In genomic region chr2:144414324-144414845, GRCh38 we compare ENCODE assay signal across 8 cellular contexts.
DNase-seq lines count a peak whose midpoint lies in the region; ATAC-seq, FAIRE-seq and TF ChIP-seq lines count a peak whose summit lies in the region.

No MANE protein-coding gene starts in this region.

- H3K27me3 Mint-ChIP-seq in CD8-positive, alpha-beta T cell (ENCODE audit: low read depth): no peaks in the 10 kb centered on the region

- peaks cover 2% of the 10 kb centered on the region for H3K4me1 Mint-ChIP-seq in CD8-positive, alpha-beta T cell (ENCODE audit: low read depth)

- ATAC-seq in GM19023 (IDR thresholded peaks at IDR 0.05; ENCODE audit: unreplicated experiment): peak; percentile 91
- ATAC-seq in gastrocnemius medialis: peak; percentile 86 to 88
- ATAC-seq in CD8-positive, alpha-beta T cell: no peak

- H3K4me3 ChIP-seq in AG04449 (ENCODE audit: low read depth, low read length) (no peak overlapping the region), choroid plexus epithelial cell (ENCODE audit: low read depth, low read length) (no peak overlapping the region), gastrocnemius medialis (no peak overlapping the region)
- no peak overlapping the region for H3K4me3 ChIP-seq in CD8-positive, alpha-beta T cell (ENCODE audit: low read depth, low read length)

- FAIRE-seq in GM19239 (lab: Jason Lieb, UNC): no peak

- TF ChIP-seq CTCF in AG04449 (IDR thresholded peaks at IDR 0.05; ENCODE audit: insufficient read depth, low read length, missing control alignments) (no peak), choroid plexus epithelial cell (conservative IDR thresholded peaks at IDR 0.05; ENCODE audit: low read depth, low read length) (no peak), gastrocnemius medialis (IDR thresholded peaks at IDR 0.05 in 4 of 5, conservative IDR thresholded peaks at IDR 0.05 in 1 of 5) (no peak)
- no peak for TF ChIP-seq CTCF in CD8-positive, alpha-beta T cell (IDR thresholded peaks at IDR 0.05)

- TF ChIP-seq POLR2A in gastrocnemius medialis (IDR thresholded peaks at IDR 0.05): no peak

- H3K4me1 ChIP-seq in gastrocnemius medialis: no peaks in the 10 kb centered on the region
- no peaks in the 10 kb centered on the region for H3K4me1 ChIP-seq in CD8-positive, alpha-beta T cell (ENCODE audit: insufficient read depth, low read length)

- no peak overlapping the region for H3K27ac Mint-ChIP-seq in CD8-positive, alpha-beta T cell

- DNase-seq in AG04449 (ENCODE audit: low read depth, low spot score) (peak; percentile 85), LHCN-M2 (ENCODE audit: low read depth) (peak; percentile 98), choroid plexus epithelial cell (ENCODE audit: low read depth) (peak; percentile 98), gastrocnemius medialis (peak in 1 of 2 donors; percentile 25), GM19239 (ENCODE audit: insufficient read length, low spot score) (no peak), DMS114 treated with DMSO at 0.1 percent for 48 hours (lab: John Stamatoyannopoulos, UW; ENCODE audit: unreplicated experiment) (no peak)
- DNase-seq in CD8-positive, alpha-beta T cell: no peak

- in situ Hi-C loops in gastrocnemius medialis (cut with MboI; ENCODE audit: low sequenced_read_pairs in 4 of 4): no loop called here

- intact Hi-C loops in gastrocnemius medialis (cut with DNase I; ENCODE audit: low total_unique reads): no loop called here
- intact Hi-C loops in CD8-positive, alpha-beta T cell (cut with DNase I, micrococcal nuclease): no loop called here

- POLR2A ChIA-PET in AG04449 (lab: Yijun Ruan, JAX): no interaction called here
- POLR2A ChIA-PET in CD8-positive, alpha-beta T cell (lab: Charles Lee): no interaction called here

- H3K9me3 ChIP-seq in gastrocnemius medialis: no peaks in the 10 kb centered on the region
- no peaks in the 10 kb centered on the region for H3K9me3 ChIP-seq in CD8-positive, alpha-beta T cell (ENCODE audit: low read length)

- peak overlapping the region; percentile 6 to 19 (median 8) for H3K27ac ChIP-seq in gastrocnemius medialis
- no peak overlapping the region for H3K27ac ChIP-seq in CD8-positive, alpha-beta T cell (ENCODE audit: low read depth, low read length)

- CTCF ChIA-PET in AG04449 (lab: Yijun Ruan, JAX): no interaction called here
- CTCF ChIA-PET in CD8-positive, alpha-beta T cell (lab: Charles Lee): no interaction called here

- no peaks in the 10 kb centered on the region for H3K27me3 ChIP-seq in gastrocnemius medialis
- H3K27me3 ChIP-seq in CD8-positive, alpha-beta T cell (ENCODE audit: insufficient read depth, low read length): no peaks in the 10 kb centered on the region

- no peak overlapping the region for H3K4me3 Mint-ChIP-seq in CD8-positive, alpha-beta T cell

- H3K9me3 Mint-ChIP-seq in CD8-positive, alpha-beta T cell: no peaks in the 10 kb centered on the region

- H3K36me3 Mint-ChIP-seq in CD8-positive, alpha-beta T cell: peaks cover 3% of the 10 kb centered on the region

- no peaks in the 10 kb centered on the region for H3K36me3 ChIP-seq in gastrocnemius medialis
- H3K36me3 ChIP-seq in CD8-positive, alpha-beta T cell (ENCODE audit: insufficient read depth, low read length): no peaks in the 10 kb centered on the region

Comparison
In these comparisons a context has a peak if more than half of its experiments do, and no peak if none do; other contexts are left out.
1. DNase-seq: peak in AG04449 (single experiment), LHCN-M2 (single experiment) and choroid plexus epithelial cell (single experiment); none in GM19239 (single experiment), DMS114 treated with DMSO at 0.1 percent for 48 hours (single experiment) and CD8-positive, alpha-beta T cell (0 of 7).